In the genomic region with DNA sequence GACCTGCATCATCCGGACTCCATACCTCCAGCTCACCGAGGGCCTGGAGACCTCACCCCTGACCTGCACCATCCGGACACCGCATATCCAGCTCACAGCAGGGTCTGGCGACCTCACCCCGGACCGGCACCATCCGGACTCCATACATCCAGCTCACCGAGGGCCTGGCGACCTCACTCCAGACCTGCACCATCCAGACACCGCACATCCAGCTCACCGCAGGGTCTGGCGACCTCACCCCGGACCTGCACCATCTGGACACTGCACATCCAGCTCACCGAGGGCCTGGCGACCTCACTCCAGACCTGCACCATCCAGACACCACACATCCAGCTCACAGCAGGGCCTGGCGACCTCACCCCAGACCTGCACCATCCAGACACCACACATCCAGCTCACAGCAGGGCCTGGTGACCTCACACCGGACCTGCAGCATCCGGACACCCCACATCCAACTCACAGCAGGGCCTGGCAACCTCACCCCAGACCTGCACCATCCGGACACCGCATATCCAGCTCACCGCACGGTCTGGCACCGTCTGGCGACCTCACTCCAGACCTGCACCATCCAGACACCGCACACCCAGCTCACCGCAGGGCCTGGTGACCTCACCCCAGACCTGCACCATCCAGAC, we compare ENCODE assay signal across 13 cellular contexts. TPM values are rescaled to one million over a fixed set of nuclear protein-coding genes. Genes with fewer than 3 reads are reported as not detected.
DNase-seq lines count a peak whose midpoint lies in the region; ATAC-seq, FAIRE-seq and TF ChIP-seq lines count a peak whose summit lies in the region.
"Not testable (repeated sequence)": the region's sequence is repeated elsewhere in the genome, so short reads cannot be mapped to it uniquely, and the experiment has no call there.
"Had no signal": no experiment of that assay in that cellular context is flagged by ENCODE, and none has a peak within 500 bp of the region (broad histone marks: within the 10 kb centered on the region; RNA-seq: fewer than 3 reads in every experiment).

No MANE protein-coding gene starts in this region.

- not testable (repeated sequence) for H3K4me1 Mint-ChIP-seq in WTC11

- WGBS in neuronal stem cell (ENCODE audit: extremely low coverage in 2 of 2, insufficient read length in 2 of 2, insufficient replicate concordance in 1 of 2), 2 donors = no CpG with 5 or more reads among the region's 27 CpGs
- WGBS in spleen, 5 donors = 85 to 93% (median 88%) methylated on average over 9 to 27 of the region's 27 CpGs

- H2AFZ ChIP-seq in neuronal stem cell (ENCODE audit: low read length) = not testable (repeated sequence)

- not testable (repeated sequence) for H2BK120ac ChIP-seq in neuronal stem cell (ENCODE audit: low read depth, low read length)

- H2AK5ac ChIP-seq in neuronal stem cell (ENCODE audit: low read depth, low read length) = not testable (repeated sequence)

- FAIRE-seq in HTR-8/SVneo (lab: Jason Lieb, UNC) = peak; percentile 57
- FAIRE-seq in kidney (lab: Jason Lieb, UNC) = not testable (repeated sequence)

- peak overlapping the region; percentile 36; the same call in 1 of the 2 replicates for H3K27ac Mint-ChIP-seq in WTC11

- not testable (repeated sequence) for H3K23ac ChIP-seq in neuronal stem cell (ENCODE audit: low read depth, low read length, poor library complexity)

- peak overlapping the region; percentile 41 for H2BK12ac ChIP-seq in neuronal stem cell (ENCODE audit: low read length)

- not testable (repeated sequence) for H4K8ac ChIP-seq in neuronal stem cell (ENCODE audit: low read depth, low read length)

- peaks cover 22% of the 10 kb centered on the region for H3K36me3 Mint-ChIP-seq in WTC11

- H3K27me3 ChIP-seq in neuronal stem cell (ENCODE audit: control insufficient read depth in 3 of 3, insufficient read depth in 3 of 3, low read depth in 1 of 3, low read length in 3 of 3); spleen (replicated peaks in 1 of 7): not testable (repeated sequence)

- not testable (repeated sequence) for H3K4me3 Mint-ChIP-seq in WTC11

- not testable (repeated sequence) for DNase-seq in HTR-8/SVneo (ENCODE audit: insufficient read length, low spot score); WTC11 (ENCODE audit: low spot score); neuronal stem cell (ENCODE audit: low spot score)
- DNase-seq in activated CD8-positive, alpha-beta memory T cell treated with anti-CD3 and anti-CD28 coated beads, Interleukin-2, amount 50 U/mL, for 48 hours = peak; percentile 38
- DNase-seq in coronary artery (ENCODE audit: low spot score) (peak; percentile 58), kidney (peak; percentile 37), spleen (peak; percentile 27)

- H3K4me1 ChIP-seq in kidney (ENCODE audit: control insufficient read depth in 1 of 2, insufficient read depth in 1 of 2, low read depth in 1 of 2, low read length in 2 of 2); neuronal stem cell (ENCODE audit: control insufficient read depth in 2 of 2, insufficient read depth in 1 of 2, low read depth in 1 of 2, low read length in 2 of 2); spleen: not testable (repeated sequence)

- not testable (repeated sequence) for H3K79me1 ChIP-seq in neuronal stem cell (ENCODE audit: low read depth, low read length)

- CTCF ChIA-PET in WTC11 (lab: Charles Lee) = interaction anchor here (0.5 to 0.7 kb wide), 2 partner anchors 30 to 77 kb away, joined by 3 to 4 read pairs; no protein-coding TSS in a partner anchor

- not testable (repeated sequence) for H3K27ac ChIP-seq in coronary artery; kidney (ENCODE audit: low read depth in 2 of 2, low read length in 2 of 2); neuronal stem cell (replicated peaks; ENCODE audit: low read length); spleen

- not testable (repeated sequence) for H3K4me2 ChIP-seq in neuronal stem cell (ENCODE audit: insufficient read depth, low read length, poor library complexity, severe bottlenecking)

- not testable (repeated sequence) for H3K4ac ChIP-seq in neuronal stem cell (ENCODE audit: low read length)

- not testable (repeated sequence) for H3K9me3 Mint-ChIP-seq in WTC11

- POLR2A ChIA-PET in WTC11 (lab: Charles Lee) = not testable (repeated sequence)

- H4K91ac ChIP-seq in neuronal stem cell (ENCODE audit: low read depth, low read length, poor library complexity) = not testable (repeated sequence)

- not testable (repeated sequence) for H3K4me3 ChIP-seq in coronary artery; kidney (ENCODE audit: low read length in 2 of 2); neuronal stem cell (ENCODE audit: low read length in 2 of 2); spleen

- not testable (repeated sequence) for H3K18ac ChIP-seq in neuronal stem cell (ENCODE audit: low read length)

- not testable (repeated sequence) for H2BK5ac ChIP-seq in neuronal stem cell (ENCODE audit: low read length)

- H2BK15ac ChIP-seq in neuronal stem cell (ENCODE audit: low read length) = not testable (repeated sequence)

- not testable (repeated sequence) for TF ChIP-seq POLR2A in spleen (IDR thresholded peaks at IDR 0.05)

- not testable (repeated sequence) for H3K9ac ChIP-seq in kidney (ENCODE audit: low read length in 2 of 2); neuronal stem cell (ENCODE audit: low read depth, low read length, poor library complexity)

- H3K36me3 ChIP-seq in kidney (ENCODE audit: control insufficient read depth in 1 of 2, insufficient read depth in 2 of 2, low read length in 2 of 2); neuronal stem cell (replicated peaks in 1 of 2; ENCODE audit: control insufficient read depth in 2 of 2, insufficient read depth in 2 of 2, low read length in 2 of 2); spleen: not testable (repeated sequence)

- intact Hi-C loops in kidney (cut with DNase I); spleen (cut with DNase I; ENCODE audit: low total_unique reads): not testable (repeated sequence)

- not testable (repeated sequence) for TF ChIP-seq CTCF in WTC11 (IDR thresholded peaks at IDR 0.05); coronary artery (IDR thresholded peaks at IDR 0.05); kidney (IDR thresholded peaks at IDR 0.05; ENCODE audit: borderline replicate concordance, extremely low read depth, insufficient read depth); spleen (IDR thresholded peaks at IDR 0.05 in 8 of 11, conservative IDR thresholded peaks at IDR 0.05 in 3 of 11)

- not testable (repeated sequence) for ATAC-seq in WTC11

- H3K27me3 Mint-ChIP-seq in WTC11 (ENCODE audit: low read depth) = not testable (repeated sequence)

- not testable (repeated sequence) for H3K9me3 ChIP-seq in kidney (ENCODE audit: control insufficient read depth in 1 of 2, low read length in 2 of 2); neuronal stem cell (replicated peaks in 1 of 2; ENCODE audit: control insufficient read depth in 2 of 2, insufficient read depth in 1 of 2, low read depth in 1 of 2, low read length in 2 of 2)
- H3K9me3 ChIP-seq in spleen = peaks cover 0 to 13% (median 6%) of the 10 kb centered on the region in 8 donors

- not testable (repeated sequence) for H3K14ac ChIP-seq in neuronal stem cell (ENCODE audit: low read length)

RNA-seq across cellular contexts. Expression of a gene that starts 10.4 kb away (rescaled TPM):
- total RNA-seq in WTC11 (2021) (40.4 to 42.9 TPM (median 40.5 TPM) in 3 replicates), kidney (0.91 TPM), spleen (1 to 10 TPM in 2 of 7 donors, under 1 TPM in 3, not detected in 2; 0.16 to 5.3 (median 0.43) TPM)
- polyA plus RNA-seq in kidney (ENCODE audit: insufficient read depth, low read depth, low replicate concordance) (not detected), spleen (under 1 TPM; 0.09 to 0.53 (median 0.19) TPM)
- polyA plus RNA-seq in neuronal stem cell (2013, experiment 1 of 2) = 2.5 TPM
- 2.5 TPM for polyA plus RNA-seq in neuronal stem cell (2013, experiment 2 of 2)
- polyA plus RNA-seq: BJ had no signal

RNA-seq across cellular contexts. Expression of a gene that starts 59.3 kb away (rescaled TPM):
- total RNA-seq in WTC11 (2021) (not detected in 3 replicates), kidney (not detected), spleen (not detected)
- polyA plus RNA-seq in kidney (ENCODE audit: insufficient read depth, low read depth, low replicate concordance) (1.5 TPM), spleen (not detected)
- polyA plus RNA-seq in neuronal stem cell (2013, experiment 1 of 2) = not detected
- not detected for polyA plus RNA-seq in neuronal stem cell (2013, experiment 2 of 2)
- total RNA-seq: Caco-2; CD4-positive, alpha-beta T cell; H1; HT-29 had no signal
- polyA plus RNA-seq: A549, BJ, H1 had no signal
